ENCODE assay signal across 15 cellular contexts in genomic region chr12:116528498-116528897, GRCh38. TPM values are rescaled to one million over a fixed set of nuclear protein-coding genes. Genes with fewer than 3 reads are reported as not detected.
DNase-seq lines count a peak whose midpoint lies in the region; ATAC-seq and TF ChIP-seq lines count a peak whose summit lies in the region.
"Had no signal": no experiment of that assay in that cellular context is flagged by ENCODE, and none has a peak within 500 bp of the region (broad histone marks: within the 10 kb centered on the region; RNA-seq: fewer than 3 reads in every experiment).

No MANE protein-coding gene starts in this region.

- no peak for TF ChIP-seq POLR2A in HCT116 (IDR thresholded peaks at IDR 0.05; ENCODE audit: borderline replicate concordance, extremely low read depth, insufficient read depth, insufficient read length)

- peaks cover 9% of the 10 kb centered on the region for H3K9me3 Mint-ChIP-seq in type B pancreatic cell
- no peaks in the 10 kb centered on the region for H3K9me3 Mint-ChIP-seq in activated CD4-positive, alpha-beta T cell treated with anti-CD3 and anti-CD28 coated beads, Interleukin-2, amount 10 ng/mL, durations not matched to agents 7 days and 5 days
- H3K9me3 Mint-ChIP-seq: activated T-helper 2 cell treated with anti-CD3 and anti-CD28 coated beads, Interferon-gamma antibody, Interleukin-2, Interleukin-4, amounts not matched to agents 10 μg/mL and 5 μg/mL and 100 μg/mL, durations not matched to agents 14 hours and 24 hours and 36 hours had no signal

- no peaks in the 10 kb centered on the region for H3K9me2 ChIP-seq in HCT116 (ENCODE audit: insufficient read depth)

- no peak overlapping the region for H2AFZ ChIP-seq in HCT116 (ENCODE audit: low read depth, low read length, poor library complexity, severe bottlenecking)

- DNase-seq in HCT116 (ENCODE audit: low read depth, low spot score) (no peak), brain microvascular endothelial cell (no peak), iris pigment epithelial cell (ENCODE audit: low read depth) (peak; percentile 36), type B pancreatic cell (ENCODE audit: extremely low spot score, unreplicated experiment) (no peak), dorsolateral prefrontal cortex (no peak)
- no peak for DNase-seq in effector CD8-positive, alpha-beta T cell (lab: John Stamatoyannopoulos, UW)
- no peak for DNase-seq in activated CD4-positive, alpha-beta T cell treated with anti-CD3 and anti-CD28 coated beads, Interleukin-2, amount 10 ng/mL, durations not matched to agents 7 days and 5 days
- DNase-seq: activated CD8-positive, alpha-beta T cell treated with anti-CD3 and anti-CD28 coated beads, Interleukin-2, amount 10 ng/mL, durations not matched to agents 7 days and 5 days; glutamatergic neuron; naive thymus-derived CD4-positive, alpha-beta T cell; NCI-H1048; NCI-H226 had no signal

- no peaks in the 10 kb centered on the region for H4K20me1 ChIP-seq in HCT116 (ENCODE audit: insufficient read depth)

- H3K79me2 ChIP-seq in HCT116 (ENCODE audit: insufficient read depth, low read length), result peaks cover 1% of the 10 kb centered on the region; the same call in 1 of the 2 replicates

- TF ChIP-seq RAD21 in HCT116 (IDR thresholded peaks at IDR 0.05; ENCODE audit: low read depth), result no peak

- H3K4me3 ChIP-seq in HCT116 (replicated peaks in 1 of 2; ENCODE audit: low read depth in 1 of 2, low read length in 2 of 2), result peak overlapping the region in 1 of 2 experiments; percentile 23; a peak in 1 of 4 replicates
- H3K4me3 ChIP-seq in brain microvascular endothelial cell (ENCODE audit: low read depth, low read length), result no peak overlapping the region
- no peak overlapping the region for H3K4me3 ChIP-seq in dorsolateral prefrontal cortex
- H3K4me3 ChIP-seq: ascending aorta, thoracic aorta had no signal

- in situ Hi-C loops in brain microvascular endothelial cell (cut with HindIII; ENCODE audit: low pct_ligation_motif_present, low sequenced_read_pairs), result no loop called here

- H3K36me3 Mint-ChIP-seq in type B pancreatic cell, result no peaks in the 10 kb centered on the region
- no peaks in the 10 kb centered on the region for H3K36me3 Mint-ChIP-seq in activated CD4-positive, alpha-beta T cell treated with anti-CD3 and anti-CD28 coated beads, Interleukin-2, amount 10 ng/mL, durations not matched to agents 7 days and 5 days (ENCODE audit: low read depth)

- H3K36me3 ChIP-seq in HCT116 (ENCODE audit: control insufficient read depth in 1 of 2, insufficient read depth in 2 of 2, low read length in 2 of 2) (no peaks in the 10 kb centered on the region), brain microvascular endothelial cell (replicated peaks) (no peaks in the 10 kb centered on the region)
- H3K36me3 ChIP-seq: ascending aorta, thoracic aorta had no signal

- H3K4me1 ChIP-seq in HCT116 (ENCODE audit: control insufficient read depth in 1 of 2, insufficient read depth in 2 of 2, low read length in 2 of 2), result peaks cover 76 to 97% of the 10 kb centered on the region in 2 experiments

- ATAC-seq in HCT116, result peak; percentile 23
- ATAC-seq: activated CD8-positive, alpha-beta T cell treated with anti-CD3 and anti-CD28 coated beads, Interleukin-2, amount 10 ng/mL, durations not matched to agents 7 days and 5 days; naive thymus-derived CD4-positive, alpha-beta T cell had no signal

- H3K27ac ChIP-seq in HCT116 (ENCODE audit: low read depth, low read length) (peak overlapping the region; percentile 97), brain microvascular endothelial cell (peak overlapping the region; percentile 40), dorsolateral prefrontal cortex (no peak overlapping the region)

- intact Hi-C loops in HCT116 (cut with micrococcal nuclease), result no loop called here
- intact Hi-C loops in dorsolateral prefrontal cortex (cut with DNase I), result no loop called here

- RAD21 ChIA-PET in HCT116 (lab: Charles Lee; ENCODE audit: low non-redundant PET in 1 of 2, low total read pairs in 2 of 2, uncharacterized antibody in 2 of 2, unreplicated experiment in 2 of 2), result no interaction called here

- POLR2A ChIA-PET in HCT116 (lab: Charles Lee), result interaction anchor here (0.6 to 1.3 kb wide), 3 partner anchors 21 to 47 kb away, joined by 3 to 4 read pairs (median 4); no protein-coding TSS in a partner anchor
- POLR2A ChIA-PET in activated CD4-positive, alpha-beta T cell treated with anti-CD3 and anti-CD28 coated beads, Interleukin-2, amount 10 ng/mL, durations not matched to agents 7 days and 5 days (lab: Charles Lee), result no interaction called here

- H3K27me3 ChIP-seq in HCT116 (ENCODE audit: insufficient read depth, low read length) (no peaks in the 10 kb centered on the region), brain microvascular endothelial cell (replicated peaks) (no peaks in the 10 kb centered on the region), dorsolateral prefrontal cortex (peaks cover 0 to 14% (median 0%) of the 10 kb centered on the region in 45 donors)
- H3K27me3 ChIP-seq: ascending aorta had no signal

- no peak overlapping the region for H3K27ac Mint-ChIP-seq in type B pancreatic cell
- H3K27ac Mint-ChIP-seq in activated CD4-positive, alpha-beta T cell treated with anti-CD3 and anti-CD28 coated beads, Interleukin-2, amount 10 ng/mL, durations not matched to agents 7 days and 5 days, result no peak overlapping the region
- H3K27ac Mint-ChIP-seq: activated CD8-positive, alpha-beta T cell treated with anti-CD3 and anti-CD28 coated beads, Interleukin-2, amount 10 ng/mL, durations not matched to agents 7 days and 5 days; activated T-helper 2 cell treated with anti-CD3 and anti-CD28 coated beads, Interferon-gamma antibody, Interleukin-2, Interleukin-4, amounts not matched to agents 10 μg/mL and 5 μg/mL and 100 μg/mL, durations not matched to agents 14 hours and 24 hours and 36 hours; naive thymus-derived CD4-positive, alpha-beta T cell had no signal

- H3K9me3 ChIP-seq in HCT116 (ENCODE audit: control insufficient read depth in 1 of 2, insufficient read depth in 1 of 2, low read depth in 1 of 2, low read length in 2 of 2), result no peaks in the 10 kb centered on the region
- H3K9me3 ChIP-seq: ascending aorta, thoracic aorta had no signal

- H3K4me2 ChIP-seq in HCT116 (ENCODE audit: low read length), result peak overlapping the region; percentile 75

- CTCF ChIA-PET in HCT116 (lab: Charles Lee), result no interaction called here
- CTCF ChIA-PET in activated CD4-positive, alpha-beta T cell treated with anti-CD3 and anti-CD28 coated beads, Interleukin-2, amount 10 ng/mL, durations not matched to agents 7 days and 5 days (lab: Charles Lee), result no interaction called here

- no TSS peak for BruUV-seq in HCT116 (replicated peaks; lab: Mats Ljungman, UMichigan)

- H3K4me1 Mint-ChIP-seq in type B pancreatic cell (ENCODE audit: unreplicated experiment), result peaks cover 29% of the 10 kb centered on the region
- peaks cover 9% of the 10 kb centered on the region for H3K4me1 Mint-ChIP-seq in activated CD4-positive, alpha-beta T cell treated with anti-CD3 and anti-CD28 coated beads, Interleukin-2, amount 10 ng/mL, durations not matched to agents 7 days and 5 days

- peak overlapping the region; percentile 63 for H3K9ac ChIP-seq in HCT116 (ENCODE audit: low read length)

- peak overlapping the region; percentile 25 for H3K4me3 Mint-ChIP-seq in type B pancreatic cell
- no peak overlapping the region for H3K4me3 Mint-ChIP-seq in activated CD4-positive, alpha-beta T cell treated with anti-CD3 and anti-CD28 coated beads, Interleukin-2, amount 10 ng/mL, durations not matched to agents 7 days and 5 days
- H3K4me3 Mint-ChIP-seq: activated CD8-positive, alpha-beta T cell treated with anti-CD3 and anti-CD28 coated beads, Interleukin-2, amount 10 ng/mL, durations not matched to agents 7 days and 5 days; naive thymus-derived CD4-positive, alpha-beta T cell had no signal

- peaks cover 14% of the 10 kb centered on the region for H3K27me3 Mint-ChIP-seq in type B pancreatic cell
- H3K27me3 Mint-ChIP-seq in activated CD4-positive, alpha-beta T cell treated with anti-CD3 and anti-CD28 coated beads, Interleukin-2, amount 10 ng/mL, durations not matched to agents 7 days and 5 days, result peaks cover 14% of the 10 kb centered on the region

- TF ChIP-seq CTCF in HCT116 (IDR thresholded peaks at IDR 0.05 in 2 of 3, conservative IDR thresholded peaks at IDR 0.05 in 1 of 3; ENCODE audit: borderline replicate concordance in 1 of 3, insufficient read depth in 1 of 3, low read depth in 2 of 3, low read length in 2 of 3), result no peak
- no peak for TF ChIP-seq CTCF in brain microvascular endothelial cell (IDR thresholded peaks at IDR 0.05; ENCODE audit: low read depth, low read length, missing control alignments)
- no peak for TF ChIP-seq CTCF in type B pancreatic cell (conservative IDR thresholded peaks at IDR 0.05)
- TF ChIP-seq CTCF in dorsolateral prefrontal cortex (IDR thresholded peaks at IDR 0.05 in 54 of 56, conservative IDR thresholded peaks at IDR 0.05 in 2 of 56; ENCODE audit: low read depth in 1 of 56, partially characterized antibody in 56 of 56), result no peak

TF ChIP-seq in HCT116, 20 proteins besides CTCF, POLR2A, EP300 and RAD21:
- no peak for TF ChIP-seq SIN3A (IDR thresholded peaks at IDR 0.05; ENCODE audit: low read depth)
- no peak for TF ChIP-seq EZH2 (IDR thresholded peaks at IDR 0.05)
- no peak for TF ChIP-seq EZH2phosphoT487 (IDR thresholded peaks at IDR 0.05; ENCODE audit: borderline replicate concordance)
- no peak for TF ChIP-seq ATF3 (IDR thresholded peaks at IDR 0.05)
TF ChIP-seq in HCT116: peak in this region for 0.

RNA-seq across cellular contexts. Expression of gene MAP1LC3B2, which starts 30.7 kb away (rescaled TPM):
- total RNA-seq in HCT116 (2021; ENCODE audit: unreplicated experiment), result 4.7 TPM
- 12.0 and 15.5 TPM in 2 replicates for polyA plus RNA-seq in HCT116 (2012)
- total RNA-seq in type B pancreatic cell (ENCODE audit: low replicate concordance), result 1.0 TPM in 1 of 2 replicates, not detected in the other
- 10 to 100 TPM in 17 of 120 experiments, 1 to 10 TPM in 103; 1.7 to 16.3 (median 6.4) TPM for total RNA-seq in dorsolateral prefrontal cortex
- total RNA-seq in activated CD4-positive, alpha-beta T cell treated with anti-CD3 and anti-CD28 coated beads, Interleukin-2, amount 10 ng/mL, durations not matched to agents 7 days and 5 days, result 1 to 10 TPM; 1.0 to 1.5 TPM
- total RNA-seq: ascending aorta had no signal

Comparison
In these comparisons a context has a peak if more than half of its experiments do, and no peak if none do; other contexts are left out.
1. H3K27ac ChIP-seq: peak in HCT116 (single experiment) and brain microvascular endothelial cell (single experiment); none in dorsolateral prefrontal cortex (0 of 59).